ENCODE assay signal across 9 cellular contexts in the genomic region with DNA sequence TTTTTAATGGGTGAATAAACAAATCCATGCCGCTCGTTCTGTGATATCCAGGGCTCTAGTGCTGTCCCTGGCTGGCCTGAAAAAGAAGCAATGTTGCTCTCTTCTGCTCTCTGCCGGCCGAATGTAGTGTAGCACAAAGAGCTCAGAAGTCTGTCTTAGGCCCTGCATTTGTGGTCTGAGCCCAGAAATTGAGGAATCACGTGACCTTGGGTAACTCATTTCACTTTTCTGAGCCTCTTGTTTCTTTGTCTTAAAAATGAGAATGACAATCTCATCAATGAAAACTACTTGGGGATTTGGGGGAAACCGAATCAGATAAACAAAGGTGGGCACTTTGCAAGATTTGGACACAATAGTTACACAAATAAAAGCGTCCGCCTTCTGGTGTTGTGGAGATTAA.
DNase-seq lines count a peak whose midpoint lies in the region; ATAC-seq and TF ChIP-seq lines count a peak whose summit lies in the region.
"Had no signal": no experiment of that assay in that cellular context is flagged by ENCODE, and none has a peak within 500 bp of the region (broad histone marks: within the 10 kb centered on the region; RNA-seq: fewer than 3 reads in every experiment).

No MANE protein-coding gene starts in this region.

- intact Hi-C loops in naive thymus-derived CD4-positive, alpha-beta T cell (cut with micrococcal nuclease): loop anchor here in 1 of 2 donors (1.0 kb wide), 1 partner anchor 154 kb away; no protein-coding TSS in a partner anchor
- intact Hi-C loops in testis (cut with DNase I; ENCODE audit: low total_unique reads): no loop called here

- peak; percentile 85 for TF ChIP-seq CTCF in BE2C (IDR thresholded peaks at IDR 0.05; ENCODE audit: low read depth, low read length)
- TF ChIP-seq CTCF in testis (IDR thresholded peaks at IDR 0.05): peak; percentile 71 to 77 (median 71)

- H3K36me3 ChIP-seq in BE2C (no peaks in the 10 kb centered on the region), testis (ENCODE audit: low read depth, missing control alignments) (no peaks in the 10 kb centered on the region)
- no peaks in the 10 kb centered on the region for H3K36me3 ChIP-seq in naive thymus-derived CD4-positive, alpha-beta T cell (ENCODE audit: control insufficient read depth in 2 of 3, insufficient read depth in 3 of 3, low read length in 3 of 3)
- H3K36me3 ChIP-seq: SJSA1 had no signal

- H3K9me3 ChIP-seq in BE2C: no peaks in the 10 kb centered on the region
- H3K9me3 ChIP-seq in naive thymus-derived CD4-positive, alpha-beta T cell (ENCODE audit: control insufficient read depth in 2 of 3, low read length in 3 of 3): no peaks in the 10 kb centered on the region
- no peaks in the 10 kb centered on the region for H3K9me3 ChIP-seq in testis
- H3K9me3 ChIP-seq: SJSA1 had no signal

- CTCF ChIA-PET in activated CD4-positive, alpha-beta memory T cell treated with anti-CD3 and anti-CD28 coated beads, Interleukin-2, amount 10 ng/mL, durations not matched to agents 7 days and 5 days (lab: Charles Lee): interaction anchor here (0.8 to 3.2 kb wide), 9 partner anchors 9 to 162 kb away, joined by 3 to 19 read pairs (median 3); no protein-coding TSS in a partner anchor
- CTCF ChIA-PET in naive thymus-derived CD4-positive, alpha-beta T cell (lab: Charles Lee): no interaction called here

- DNase-seq in BE2C (peak; percentile 59), NCI-H2171 (lab: John Stamatoyannopoulos, UW) (peak; percentile 4), testis (peak; percentile 78)
- peak; percentile 62 for DNase-seq in activated CD4-positive, alpha-beta memory T cell treated with anti-CD3 and anti-CD28 coated beads, Interleukin-2, amount 10 ng/mL, durations not matched to agents 7 days and 5 days
- peak in 6 of 9 donors; percentile 6 to 44 (median 16) for DNase-seq in naive thymus-derived CD4-positive, alpha-beta T cell

- no peaks in the 10 kb centered on the region for H3K4me1 Mint-ChIP-seq in activated CD4-positive, alpha-beta memory T cell treated with anti-CD3 and anti-CD28 coated beads, Interleukin-2, amount 10 ng/mL, durations not matched to agents 7 days and 5 days
- peaks cover 0 to 28% (median 0%) of the 10 kb centered on the region in 7 donors for H3K4me1 Mint-ChIP-seq in naive thymus-derived CD4-positive, alpha-beta T cell

- H3K9me3 Mint-ChIP-seq in activated CD4-positive, alpha-beta memory T cell treated with anti-CD3 and anti-CD28 coated beads, Interleukin-2, amount 10 ng/mL, durations not matched to agents 7 days and 5 days: no peaks in the 10 kb centered on the region
- peaks cover 0 to 1% (median 0%) of the 10 kb centered on the region in 11 donors for H3K9me3 Mint-ChIP-seq in naive thymus-derived CD4-positive, alpha-beta T cell

- H3K4me1 ChIP-seq in BE2C (no peaks in the 10 kb centered on the region), testis (no peaks in the 10 kb centered on the region)
- H3K4me1 ChIP-seq in naive thymus-derived CD4-positive, alpha-beta T cell (ENCODE audit: control insufficient read depth in 2 of 2, insufficient read depth in 2 of 2, low read length in 2 of 2): no peaks in the 10 kb centered on the region
- H3K4me1 ChIP-seq: SJSA1 had no signal

- H3K4me3 ChIP-seq in BE2C (ENCODE audit: low read depth, low read length) (no peak overlapping the region), testis (no peak overlapping the region)
- H3K4me3 ChIP-seq in naive thymus-derived CD4-positive, alpha-beta T cell (ENCODE audit: low read length): no peak overlapping the region
- H3K4me3 ChIP-seq: SJSA1 had no signal

- no peak for TF ChIP-seq POLR2A in testis (IDR thresholded peaks at IDR 0.05)

- ATAC-seq in GM18502 (IDR thresholded peaks at IDR 0.05; ENCODE audit: poor library complexity, unreplicated experiment) (peak; percentile 50), esophagus mucosa (peak; percentile 81), HG02852 (IDR thresholded peaks at IDR 0.05; ENCODE audit: unreplicated experiment) (no peak)
- peak; percentile 74 for ATAC-seq in naive thymus-derived CD4-positive, alpha-beta T cell

- H3K27ac ChIP-seq in naive thymus-derived CD4-positive, alpha-beta T cell (ENCODE audit: low read depth, low read length): no peak overlapping the region
- H3K27ac ChIP-seq in testis: no peak overlapping the region
- H3K27ac ChIP-seq: SJSA1 had no signal

- H3K36me3 Mint-ChIP-seq in activated CD4-positive, alpha-beta memory T cell treated with anti-CD3 and anti-CD28 coated beads, Interleukin-2, amount 10 ng/mL, durations not matched to agents 7 days and 5 days (ENCODE audit: low read depth): no peaks in the 10 kb centered on the region
- H3K36me3 Mint-ChIP-seq in naive thymus-derived CD4-positive, alpha-beta T cell: no peaks in the 10 kb centered on the region

- H3K4me3 Mint-ChIP-seq in activated CD4-positive, alpha-beta memory T cell treated with anti-CD3 and anti-CD28 coated beads, Interleukin-2, amount 10 ng/mL, durations not matched to agents 7 days and 5 days: no peak overlapping the region
- H3K4me3 Mint-ChIP-seq in naive thymus-derived CD4-positive, alpha-beta T cell: no peak overlapping the region

- H3K27me3 ChIP-seq in BE2C: peaks cover 4% of the 10 kb centered on the region
- no peaks in the 10 kb centered on the region for H3K27me3 ChIP-seq in naive thymus-derived CD4-positive, alpha-beta T cell (ENCODE audit: control insufficient read depth in 2 of 2, insufficient read depth in 2 of 2, low read length in 2 of 2)
- no peaks in the 10 kb centered on the region for H3K27me3 ChIP-seq in testis
- H3K27me3 ChIP-seq: SJSA1 had no signal

- H3K27ac Mint-ChIP-seq in activated CD4-positive, alpha-beta memory T cell treated with anti-CD3 and anti-CD28 coated beads, Interleukin-2, amount 10 ng/mL, durations not matched to agents 7 days and 5 days: no peak overlapping the region
- H3K27ac Mint-ChIP-seq in naive thymus-derived CD4-positive, alpha-beta T cell: no peak overlapping the region

- POLR2A ChIA-PET in activated CD4-positive, alpha-beta memory T cell treated with anti-CD3 and anti-CD28 coated beads, Interleukin-2, amount 10 ng/mL, durations not matched to agents 7 days and 5 days (lab: Charles Lee): no interaction called here
- POLR2A ChIA-PET in naive thymus-derived CD4-positive, alpha-beta T cell (lab: Charles Lee): no interaction called here

- peaks cover 12% of the 10 kb centered on the region for H3K27me3 Mint-ChIP-seq in activated CD4-positive, alpha-beta memory T cell treated with anti-CD3 and anti-CD28 coated beads, Interleukin-2, amount 10 ng/mL, durations not matched to agents 7 days and 5 days
- H3K27me3 Mint-ChIP-seq in naive thymus-derived CD4-positive, alpha-beta T cell: peaks cover 6 to 35% (median 8%) of the 10 kb centered on the region in 5 donors

- 41 to 55% methylated on average over 8 of the region's 8 CpGs for WGBS in testis, 2 donors

Comparison
In these comparisons a context has a peak if more than half of its experiments do, and no peak if none do; other contexts are left out.
1. DNase-seq: peak in every context shown above with its lines; median percentile 78 in testis; 62 in activated CD4-positive, alpha-beta memory T cell treated with anti-CD3 and anti-CD28 coated beads, Interleukin-2, amount 10 ng/mL, durations not matched to agents 7 days and 5 days; 59 in BE2C; 16 in naive thymus-derived CD4-positive, alpha-beta T cell; 4 in NCI-H2171.